10 cellular contexts compared by ENCODE assay signal in the genomic region with DNA sequence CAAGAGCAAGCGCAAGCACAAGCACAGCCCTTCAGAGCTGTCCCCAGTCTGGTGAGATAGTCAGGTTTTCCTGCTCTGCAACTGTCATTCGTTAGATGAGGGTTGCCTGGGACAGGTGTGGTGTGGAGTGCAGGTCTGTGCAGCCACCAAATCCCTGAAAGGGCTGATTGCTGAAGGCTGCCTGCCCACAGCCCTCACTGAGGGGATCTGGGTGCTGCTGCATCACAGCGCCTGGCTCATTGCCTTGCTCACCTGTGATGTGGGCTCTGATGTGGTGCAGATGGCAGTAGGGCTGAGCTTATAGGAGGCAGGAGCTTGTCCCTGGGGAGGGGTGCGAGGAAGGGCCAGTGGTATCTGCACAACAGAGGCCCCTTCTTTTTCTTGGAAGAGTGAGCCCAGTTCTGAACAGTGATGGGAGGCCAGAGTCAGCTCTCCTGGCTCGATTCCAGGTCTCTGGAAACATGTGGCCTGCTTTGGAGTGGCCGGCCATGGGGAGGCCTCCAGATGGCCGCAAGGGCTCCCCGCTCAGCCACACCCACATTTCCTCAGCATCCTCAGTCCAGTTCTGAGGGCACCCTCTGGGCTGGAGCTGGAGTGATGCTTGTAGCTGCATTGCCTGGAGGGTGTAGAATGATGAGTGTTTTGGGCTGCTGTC. TPM values are rescaled to one million over a fixed set of nuclear protein-coding genes. Genes with fewer than 3 reads are reported as not detected.
DNase-seq lines count a peak whose midpoint lies in the region; ATAC-seq, FAIRE-seq and TF ChIP-seq lines count a peak whose summit lies in the region.
"Had no signal": no experiment of that assay in that cellular context is flagged by ENCODE, and none has a peak within 500 bp of the region (broad histone marks: within the 10 kb centered on the region; RNA-seq: fewer than 3 reads in every experiment).

No MANE protein-coding gene starts in this region.

- no peaks in the 10 kb centered on the region for H3K27me3 Mint-ChIP-seq in T-helper 1 cell treated with Interleukin-12 subunit alpha and Interleukin-12 subunit beta and Interleukin-4 antibody, amounts not matched to agents 30 μg/mL and 1 μg/mL, for 36 hours (ENCODE audit: low read depth)
- H3K27me3 Mint-ChIP-seq in activated T-helper 1 cell treated with anti-CD3 and anti-CD28 coated beads, Interleukin-12 subunit alpha, Interleukin-12 subunit beta, Interleukin-2, Interleukin-4 antibody, amounts not matched to agents 30 ng/mL and 10 ng/mL and 1 ng/mL, durations not matched to agents 14 hours and 24 hours and 36 hours (ENCODE audit: insufficient read depth) = no peaks in the 10 kb centered on the region

- no peak overlapping the region for H3K4me3 Mint-ChIP-seq in T-helper 1 cell treated with Interleukin-12 subunit alpha and Interleukin-12 subunit beta and Interleukin-4 antibody, amounts not matched to agents 30 μg/mL and 1 μg/mL, for 36 hours
- H3K4me3 Mint-ChIP-seq in activated T-helper 1 cell treated with anti-CD3 and anti-CD28 coated beads, Interleukin-12 subunit alpha, Interleukin-12 subunit beta, Interleukin-2, Interleukin-4 antibody, amounts not matched to agents 30 ng/mL and 10 ng/mL and 1 ng/mL, durations not matched to agents 14 hours and 24 hours and 36 hours = no peak overlapping the region

- H3K27ac Mint-ChIP-seq in T-helper 1 cell treated with Interleukin-12 subunit alpha and Interleukin-12 subunit beta and Interleukin-4 antibody, amounts not matched to agents 30 μg/mL and 1 μg/mL, for 36 hours = peak overlapping the region; percentile 36
- H3K27ac Mint-ChIP-seq in activated T-helper 1 cell treated with anti-CD3 and anti-CD28 coated beads, Interleukin-12 subunit alpha, Interleukin-12 subunit beta, Interleukin-2, Interleukin-4 antibody, amounts not matched to agents 30 ng/mL and 10 ng/mL and 1 ng/mL, durations not matched to agents 14 hours and 24 hours and 36 hours = no peak overlapping the region

- peak; percentile 65 for ATAC-seq in SK-N-SH treated with all-trans-retinoic acid at 6 μM for 48 hours
- ATAC-seq: A549 had no signal

- H3K4me1 Mint-ChIP-seq in T-helper 1 cell treated with Interleukin-12 subunit alpha and Interleukin-12 subunit beta and Interleukin-4 antibody, amounts not matched to agents 30 μg/mL and 1 μg/mL, for 36 hours (ENCODE audit: low read depth) = peaks cover 41% of the 10 kb centered on the region
- peaks cover 59% of the 10 kb centered on the region for H3K4me1 Mint-ChIP-seq in activated T-helper 1 cell treated with anti-CD3 and anti-CD28 coated beads, Interleukin-12 subunit alpha, Interleukin-12 subunit beta, Interleukin-2, Interleukin-4 antibody, amounts not matched to agents 30 ng/mL and 10 ng/mL and 1 ng/mL, durations not matched to agents 14 hours and 24 hours and 36 hours (ENCODE audit: low read depth)

- FAIRE-seq in GM12892 (lab: Jason Lieb, UNC) = no peak
- FAIRE-seq: A549 had no signal

- H3K9me3 Mint-ChIP-seq in T-helper 1 cell treated with Interleukin-12 subunit alpha and Interleukin-12 subunit beta and Interleukin-4 antibody, amounts not matched to agents 30 μg/mL and 1 μg/mL, for 36 hours = no peaks in the 10 kb centered on the region
- no peaks in the 10 kb centered on the region for H3K9me3 Mint-ChIP-seq in activated T-helper 1 cell treated with anti-CD3 and anti-CD28 coated beads, Interleukin-12 subunit alpha, Interleukin-12 subunit beta, Interleukin-2, Interleukin-4 antibody, amounts not matched to agents 30 ng/mL and 10 ng/mL and 1 ng/mL, durations not matched to agents 14 hours and 24 hours and 36 hours

- no peak for TF ChIP-seq POLR2A in GM12892 (IDR thresholded peaks at IDR 0.05; ENCODE audit: low read depth, low read length)

- DNase-seq in T-helper 1 cell (no peak), foreskin fibroblast (peak; percentile 56 to 86), pons (ENCODE audit: low spot score) (peak; percentile 86), GM12892 (ENCODE audit: insufficient read length) (no peak), NCI-H2171 treated with DMSO at 0.1 percent for 48 hours (lab: John Stamatoyannopoulos, UW) (no peak)
- DNase-seq in activated T-helper 1 cell treated with anti-CD3 and anti-CD28 coated beads, Interleukin-12 subunit alpha, Interleukin-12 subunit beta, Interleukin-2, Interleukin-4 antibody, amounts not matched to agents 30 ng/mL and 10 ng/mL and 1 ng/mL, durations not matched to agents 14 hours and 24 hours and 36 hours (ENCODE audit: low spot score) = no peak
- DNase-seq: NCI-H1092 had no signal

- H3K4me3 ChIP-seq in foreskin fibroblast (ENCODE audit: low read depth in 1 of 2, low read length in 2 of 2) = no peak overlapping the region
- H3K4me3 ChIP-seq: A549 had no signal

- TF ChIP-seq CTCF in foreskin fibroblast (IDR thresholded peaks at IDR 0.05; ENCODE audit: low read depth, low read length) = no peak

- H3K36me3 Mint-ChIP-seq in T-helper 1 cell treated with Interleukin-12 subunit alpha and Interleukin-12 subunit beta and Interleukin-4 antibody, amounts not matched to agents 30 μg/mL and 1 μg/mL, for 36 hours (ENCODE audit: low read depth) = peaks cover 34% of the 10 kb centered on the region
- H3K36me3 Mint-ChIP-seq in activated T-helper 1 cell treated with anti-CD3 and anti-CD28 coated beads, Interleukin-12 subunit alpha, Interleukin-12 subunit beta, Interleukin-2, Interleukin-4 antibody, amounts not matched to agents 30 ng/mL and 10 ng/mL and 1 ng/mL, durations not matched to agents 14 hours and 24 hours and 36 hours (ENCODE audit: low read depth) = peaks cover 35% of the 10 kb centered on the region

- intact Hi-C loops in activated T-helper 1 cell treated with anti-CD3 and anti-CD28 coated beads, Interleukin-12 subunit alpha, Interleukin-12 subunit beta, Interleukin-2, Interleukin-4 antibody, amounts not matched to agents 30 ng/mL and 10 ng/mL and 1 ng/mL, durations not matched to agents 14 hours and 24 hours and 36 hours (cut with micrococcal nuclease) = no loop called here

TF ChIP-seq in SK-N-SH treated with all-trans-retinoic acid at 6 μM for 48 hours, 23 proteins besides CTCF, POLR2A, EP300 and RAD21:
- TF ChIP-seq TCF4 (CRISPR knock-in tag; IDR thresholded peaks at IDR 0.05; ENCODE audit: borderline replicate concordance) (peak; percentile 74), GLIS3 (CRISPR knock-in tag; IDR thresholded peaks at IDR 0.05) (no peak)
TF ChIP-seq in SK-N-SH treated with all-trans-retinoic acid at 6 μM for 48 hours: peak in this region for 1.

RNA-seq across cellular contexts. Expression of gene UBE2F, which starts 11.4 kb away (rescaled TPM):
- 16.0 TPM for polyA plus RNA-seq in GM12892 (2012; ENCODE audit: missing spikeins)
- 121 TPM in 2 replicates for total RNA-seq in activated T-helper 1 cell treated with anti-CD3 and anti-CD28 coated beads, Interleukin-12 subunit alpha, Interleukin-12 subunit beta, Interleukin-2, Interleukin-4 antibody, amounts not matched to agents 30 ng/mL and 10 ng/mL and 1 ng/mL, durations not matched to agents 14 hours and 24 hours and 36 hours

Comparison
In these comparisons a context has a peak if more than half of its experiments do, and no peak if none do; other contexts are left out.
1. DNase-seq: peak in foreskin fibroblast (2 of 2) and pons (single experiment); none in T-helper 1 cell (0 of 5), GM12892 (single experiment), NCI-H2171 treated with DMSO at 0.1 percent for 48 hours (single experiment) and activated T-helper 1 cell treated with anti-CD3 and anti-CD28 coated beads, Interleukin-12 subunit alpha, Interleukin-12 subunit beta, Interleukin-2, Interleukin-4 antibody, amounts not matched to agents 30 ng/mL and 10 ng/mL and 1 ng/mL, durations not matched to agents 14 hours and 24 hours and 36 hours (single experiment).